Comparison of ENCODE assay signal across 1 cellular context in genomic region chr6:39347906-39348585, GRCh38.
TF ChIP-seq lines count a peak whose summit lies in the region.

No MANE protein-coding gene starts in this region.

TF ChIP-seq in K562, 482 proteins besides CTCF, POLR2A, EP300 and RAD21 (continued from another document):
- TF ChIP-seq MAZ (CRISPR knock-in tag; conservative IDR thresholded peaks at IDR 0.05 in 1 of 2, IDR thresholded peaks at IDR 0.05 in 1 of 2) = 0 out of 4 replicates have a peak, but pooled peaks of 1 of the 2 experiments have one; percentile 36
- TF ChIP-seq STAG1 (CRISPR knock-in tag; IDR thresholded peaks at IDR 0.05; ENCODE audit: borderline replicate concordance) = peak; percentile 77; the same call in 1 of the 2 replicates
- peak; percentile 66 for TF ChIP-seq SMC3 (conservative IDR thresholded peaks at IDR 0.05; ENCODE audit: insufficient read depth, low read depth, low read length)
- peak; percentile 31; the same call in 1 of the 2 replicates for TF ChIP-seq RB1 (IDR thresholded peaks at IDR 0.05; ENCODE audit: low read depth)
- TF ChIP-seq HNRNPUL1 (IDR thresholded peaks at IDR 0.05; ENCODE audit: low read length) = no peak
- peak; percentile 32; the same call in 1 of the 2 replicates for TF ChIP-seq KLF16 (IDR thresholded peaks at IDR 0.05)
- no peak for TF ChIP-seq ZNF79 (CRISPR knock-in tag; IDR thresholded peaks at IDR 0.05; ENCODE audit: low read depth)
